Comparison of ENCODE assay signal across 17 cellular contexts in the genomic region with DNA sequence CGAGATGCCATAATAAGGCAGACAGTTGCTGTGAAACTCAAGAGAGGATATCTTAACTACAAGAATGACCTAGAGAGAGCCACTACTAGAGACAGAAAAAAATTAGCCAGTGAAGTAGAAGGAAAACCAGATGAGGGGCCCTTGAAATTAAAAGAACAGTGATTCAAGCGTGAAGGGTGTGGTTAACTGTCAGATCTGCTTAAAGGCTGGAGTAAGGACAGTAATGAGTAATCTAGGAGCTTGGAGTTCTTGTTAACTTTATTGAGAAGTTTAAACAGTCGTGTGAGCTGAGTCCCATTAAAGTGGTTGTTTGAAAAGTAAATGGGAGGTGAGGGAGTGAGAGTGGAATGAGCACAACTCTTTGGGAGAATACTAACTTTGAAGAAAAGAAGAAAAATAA. TPM values are rescaled to one million over a fixed set of nuclear protein-coding genes. Genes with fewer than 3 reads are reported as not detected.
DNase-seq lines count a peak whose midpoint lies in the region; ATAC-seq and TF ChIP-seq lines count a peak whose summit lies in the region.
"Had no signal": no experiment of that assay in that cellular context is flagged by ENCODE, and none has a peak within 500 bp of the region (broad histone marks: within the 10 kb centered on the region; RNA-seq: fewer than 3 reads in every experiment).

No MANE protein-coding gene starts in this region.

- intact Hi-C loops in left lung (cut with DNase I): no loop called here

- no peak for TF ChIP-seq CTCF in epithelial cell of esophagus (IDR thresholded peaks at IDR 0.05; ENCODE audit: insufficient read depth, low read depth, low read length, missing control alignments)
- TF ChIP-seq CTCF in left lung (IDR thresholded peaks at IDR 0.05): no peak

- H3K4me3 ChIP-seq in epithelial cell of esophagus (ENCODE audit: low read length): no peak overlapping the region
- no peak overlapping the region for H3K4me3 ChIP-seq in left lung
- H3K4me3 ChIP-seq: PC-9, SJCRH30 had no signal

- H3K27me3 ChIP-seq in left lung: no peaks in the 10 kb centered on the region
- H3K27me3 ChIP-seq: SJCRH30 had no signal

- H3K4me1 ChIP-seq in left lung: no peaks in the 10 kb centered on the region
- H3K4me1 ChIP-seq: SJCRH30 had no signal

- DNase-seq in AG20443 (ENCODE audit: low spot score) (peak; percentile 10), epithelial cell of esophagus (ENCODE audit: low read depth) (peak; percentile 43), left lung (no peak), inferior parietal cortex (ENCODE audit: extremely low spot score) (no peak)
- DNase-seq: 8988T, DMS 273 treated with DMSO at 0.1 percent for 48 hours, GF-D8, NCI-H1417 treated with DMSO at 0.1 percent for 48 hours, NCI-H187 treated with DMSO at 0.1 percent for 48 hours, NCI-H226, NCI-H524, PC-9, SJCRH30 had no signal

- peak; percentile 53 for ATAC-seq in HG03469 (IDR thresholded peaks at IDR 0.05; ENCODE audit: unreplicated experiment)
- peak; percentile 91 for ATAC-seq in left lung
- ATAC-seq in GM19324 (IDR thresholded peaks at IDR 0.05; ENCODE audit: low FRiP score, unreplicated experiment): no peak
- no peak for ATAC-seq in HG02981 (IDR thresholded peaks at IDR 0.05; ENCODE audit: unreplicated experiment)
- ATAC-seq in GM19351 (IDR thresholded peaks at IDR 0.05; ENCODE audit: unreplicated experiment): no peak

- H3K36me3 ChIP-seq in left lung: no peaks in the 10 kb centered on the region
- H3K36me3 ChIP-seq: SJCRH30 had no signal

- H3K27ac ChIP-seq in left lung: no peak overlapping the region
- H3K27ac ChIP-seq: PC-9, SJCRH30 had no signal

- no peaks in the 10 kb centered on the region for H3K9me3 ChIP-seq in left lung
- H3K9me3 ChIP-seq: SJCRH30 had no signal

RNA-seq across cellular contexts. Expression of gene PIGN, which starts 21.3 kb away (rescaled TPM):
- total RNA-seq in left lung: 10 to 100 TPM; 28.9 to 31.4 TPM

RNA-seq across cellular contexts. Expression of gene RELCH, which starts 21.5 kb away (rescaled TPM):
- total RNA-seq in left lung: 10 to 100 TPM; 23.8 to 32.6 TPM

Comparison
In these comparisons a context has a peak if more than half of its experiments do, and no peak if none do; other contexts are left out.
1. DNase-seq: peak in AG20443 (single experiment) and epithelial cell of esophagus (single experiment); none in left lung (0 of 2) and inferior parietal cortex (single experiment).
2. ATAC-seq: peak in HG03469 (single experiment) and left lung (single experiment); none in GM19324 (single experiment), HG02981 (single experiment) and GM19351 (single experiment).